In genomic region chr12:31080221-31080620, GRCh38 we compare ENCODE assay signal across 8 cellular contexts. TPM values are rescaled to one million over a fixed set of nuclear protein-coding genes. Genes with fewer than 3 reads are reported as not detected.
DNase-seq lines count a peak whose midpoint lies in the region; ATAC-seq and TF ChIP-seq lines count a peak whose summit lies in the region.
"Not testable (repeated sequence)": the region's sequence is repeated elsewhere in the genome, so short reads cannot be mapped to it uniquely, and the experiment has no call there.

No MANE protein-coding gene starts in this region.

- not testable (repeated sequence) for H3K9ac ChIP-seq in mammary epithelial cell (ENCODE audit: insufficient read depth, low read length); neural progenitor cell

- intact Hi-C loops in mammary epithelial cell (cut with micrococcal nuclease), result not testable (repeated sequence)

- H3K36me3 Mint-ChIP-seq in activated CD8-positive, alpha-beta memory T cell treated with anti-CD3 and anti-CD28 coated beads, Interleukin-2, amount 10 ng/mL, durations not matched to agents 7 days and 5 days, result peaks cover 29% of the 10 kb centered on the region
- H3K36me3 Mint-ChIP-seq in neural progenitor cell, result peaks cover 30% of the 10 kb centered on the region

- peaks cover 30% of the 10 kb centered on the region for H3K79me2 ChIP-seq in mammary epithelial cell (ENCODE audit: insufficient read depth, low read length)
- peaks cover 42% of the 10 kb centered on the region for H3K79me2 ChIP-seq in neural progenitor cell (ENCODE audit: low read depth)

- not testable (repeated sequence) for H3K27ac ChIP-seq in SJCRH30; mammary epithelial cell (ENCODE audit: insufficient read depth, low read depth, low read length); neural progenitor cell

- not testable (repeated sequence) for BruUV-seq in mammary epithelial cell (replicated peaks; lab: Mats Ljungman, UMichigan)

- dilution Hi-C loops in mammary epithelial cell (cut with HindIII; ENCODE audit: low sequenced_read_pairs), result not testable (repeated sequence)

- 35% methylated on average over 5 of the region's 6 CpGs for WGBS in mammary epithelial cell (ENCODE audit: low coverage, missing lambda C conversion rate)

- not testable (repeated sequence) for H3K9me3 ChIP-seq in SJCRH30 (replicated peaks); mammary epithelial cell (replicated peaks; ENCODE audit: insufficient read depth, low read length); neural progenitor cell (ENCODE audit: low read depth)

- H2AFZ ChIP-seq in mammary epithelial cell (ENCODE audit: low read depth, low read length); neural progenitor cell (replicated peaks): not testable (repeated sequence)

- H3F3A ChIP-seq in neural progenitor cell (ENCODE audit: low read depth), result not testable (repeated sequence)

- not testable (repeated sequence) for ATAC-seq in activated CD8-positive, alpha-beta memory T cell treated with anti-CD3 and anti-CD28 coated beads, Interleukin-2, amount 10 ng/mL, durations not matched to agents 7 days and 5 days

- peak overlapping the region; percentile 50 for H3K27ac Mint-ChIP-seq in activated CD8-positive, alpha-beta memory T cell treated with anti-CD3 and anti-CD28 coated beads, Interleukin-2, amount 10 ng/mL, durations not matched to agents 7 days and 5 days
- H3K27ac Mint-ChIP-seq in neural progenitor cell, result not testable (repeated sequence)

- peaks cover 40% of the 10 kb centered on the region for H3K4me1 Mint-ChIP-seq in activated CD8-positive, alpha-beta memory T cell treated with anti-CD3 and anti-CD28 coated beads, Interleukin-2, amount 10 ng/mL, durations not matched to agents 7 days and 5 days
- not testable (repeated sequence) for H3K4me1 Mint-ChIP-seq in neural progenitor cell

- H3K4me3 ChIP-seq in SJCRH30; mammary epithelial cell (replicated peaks in 1 of 3; ENCODE audit: insufficient read depth in 1 of 3, low read depth in 2 of 3, low read length in 3 of 3); neural progenitor cell: not testable (repeated sequence)

- H3K27me3 Mint-ChIP-seq in activated CD8-positive, alpha-beta memory T cell treated with anti-CD3 and anti-CD28 coated beads, Interleukin-2, amount 10 ng/mL, durations not matched to agents 7 days and 5 days; neural progenitor cell (ENCODE audit: insufficient read depth, low read depth): not testable (repeated sequence)

- TF ChIP-seq CTCF in mammary epithelial cell (conservative IDR thresholded peaks at IDR 0.05 in 1 of 2, IDR thresholded peaks at IDR 0.05 in 1 of 2; ENCODE audit: extremely low read depth in 1 of 2, insufficient read depth in 1 of 2, low read depth in 1 of 2, low read length in 2 of 2); neural progenitor cell (IDR thresholded peaks at IDR 0.05): not testable (repeated sequence)

- DNase-seq in A172 (ENCODE audit: low spot score) (peak; percentile 55), H4 (ENCODE audit: low spot score) (peak; percentile 72), NCI-H1436 treated with DMSO at 0.1 percent for 48 hours (lab: John Stamatoyannopoulos, UW) (peak; percentile 3), SJCRH30 (peak; percentile 45 to 49), iPS DF 19.7 (ENCODE audit: low read depth, low spot score) (peak; percentile 81), neural progenitor cell (ENCODE audit: low spot score) (peak; percentile 29)
- not testable (repeated sequence) for DNase-seq in activated CD8-positive, alpha-beta memory T cell treated with anti-CD3 and anti-CD28 coated beads, Interleukin-2, amount 10 ng/mL, durations not matched to agents 7 days and 5 days; mammary epithelial cell

- not testable (repeated sequence) for H4K20me1 ChIP-seq in mammary epithelial cell (ENCODE audit: insufficient read depth, low read length)
- peaks cover 14% of the 10 kb centered on the region for H4K20me1 ChIP-seq in neural progenitor cell (ENCODE audit: low read depth)

- CTCF ChIA-PET in activated CD8-positive, alpha-beta memory T cell treated with anti-CD3 and anti-CD28 coated beads, Interleukin-2, amount 10 ng/mL, durations not matched to agents 7 days and 5 days (lab: Charles Lee); mammary epithelial cell (lab: Charles Lee; ENCODE audit: low non-redundant PET): not testable (repeated sequence)

- H3K4me2 ChIP-seq in mammary epithelial cell (ENCODE audit: insufficient read depth, low read depth, low read length) (peak overlapping the region; percentile 16), neural progenitor cell (peak overlapping the region; percentile 22)

- not testable (repeated sequence) for H3K27me3 ChIP-seq in SJCRH30; mammary epithelial cell (ENCODE audit: insufficient read depth, low read length); neural progenitor cell

- in situ Hi-C loops in mammary epithelial cell (cut with MboI; ENCODE audit: low sequenced_read_pairs in 2 of 2), result not testable (repeated sequence)

- peaks cover 15% of the 10 kb centered on the region; the same call in 1 of the 2 replicates for H3K4me1 ChIP-seq in SJCRH30
- H3K4me1 ChIP-seq in mammary epithelial cell (ENCODE audit: insufficient read depth, low read length); neural progenitor cell: not testable (repeated sequence)

- H3K4me3 Mint-ChIP-seq in activated CD8-positive, alpha-beta memory T cell treated with anti-CD3 and anti-CD28 coated beads, Interleukin-2, amount 10 ng/mL, durations not matched to agents 7 days and 5 days; neural progenitor cell: not testable (repeated sequence)

- H3K36me3 ChIP-seq in SJCRH30; mammary epithelial cell (ENCODE audit: insufficient read depth, low read length); neural progenitor cell: not testable (repeated sequence)

- H3K9me3 Mint-ChIP-seq in activated CD8-positive, alpha-beta memory T cell treated with anti-CD3 and anti-CD28 coated beads, Interleukin-2, amount 10 ng/mL, durations not matched to agents 7 days and 5 days (ENCODE audit: low read depth); neural progenitor cell: not testable (repeated sequence)

RNA-seq across cellular contexts. Expression of gene DDX11, which starts 6.6 kb away (rescaled TPM):
- 20.9 and 22.3 TPM in 2 replicates for total RNA-seq in A172 (2014; rRNA removed; shearing (Covaris generic))
- 19.0 and 28.7 TPM in 2 replicates for total RNA-seq in H4 (2014; rRNA removed; shearing (Covaris generic))
- 42.4 and 58.7 TPM in 2 replicates for total RNA-seq in SJCRH30 (2014; rRNA removed; shearing (Covaris generic))
- 100 to 1,000 TPM; 176 to 240 TPM for total RNA-seq in activated CD8-positive, alpha-beta memory T cell treated with anti-CD3 and anti-CD28 coated beads, Interleukin-2, amount 10 ng/mL, durations not matched to agents 7 days and 5 days
- total RNA-seq in mammary epithelial cell (10 to 100 TPM; 11.8 to 61.2 TPM), neural progenitor cell (ENCODE audit: low replicate concordance) (80.1 and 98.0 TPM in 2 replicates)
- polyA plus RNA-seq in mammary epithelial cell, result 23.1 TPM
- polyA minus RNA-seq in mammary epithelial cell, result 48.2 TPM
